Comparison of ENCODE assay signal across 13 cellular contexts in genomic region chr7:129845972-129846327, GRCh38.
A peak's percentile ranks its signal among the peaks of the same experiment; 100 is the strongest.
DNase-seq lines count a peak whose midpoint lies in the region; ATAC-seq and TF ChIP-seq lines count a peak whose summit lies in the region.
"Had no signal": no experiment of that assay in that cellular context is flagged by ENCODE, and none has a peak within 500 bp of the region (broad histone marks: within the 10 kb centered on the region; RNA-seq: fewer than 3 reads in every experiment).

No MANE protein-coding gene starts in this region.

- peak; percentile 50 for ATAC-seq in activated CD4-positive, alpha-beta T cell treated with anti-CD3 and anti-CD28 coated beads for 36 hours
- ATAC-seq in PC-3 (peak; percentile 87), esophagus mucosa (peak; percentile 49), body of pancreas (no peak), HG03342 (IDR thresholded peaks at IDR 0.05; ENCODE audit: unreplicated experiment) (no peak)
- ATAC-seq in stimulated activated effector memory CD8-positive, alpha-beta T cell treated with anti-CD3 and anti-CD28 coated beads, Interleukin-12 subunit alpha, Interleukin-12 subunit beta, amount 100 ng/mL, for 72 hours = no peak
- ATAC-seq: naive thymus-derived CD8-positive, alpha-beta T cell had no signal

- CTCF ChIA-PET in activated CD4-positive, alpha-beta T cell treated with anti-CD3 and anti-CD28 coated beads for 36 hours (lab: Charles Lee) = interaction anchor here (1.0 to 3.5 kb wide), 2 partner anchors 16 to 17 kb away, joined by 3 to 12 read pairs; no protein-coding TSS in a partner anchor
- CTCF ChIA-PET in activated CD4-positive, alpha-beta T cell treated with anti-CD3 and anti-CD28 coated beads, Interleukin-2, amount 10 ng/mL, durations not matched to agents 7 days and 5 days (lab: Charles Lee) = no interaction called here
- CTCF ChIA-PET in PC-3 (lab: Charles Lee) = no interaction called here

- H3K27ac ChIP-seq in PC-3 (ENCODE audit: low read length) = peak overlapping the region; percentile 94
- H3K27ac ChIP-seq in body of pancreas = peak overlapping the region in 1 of 4 donors; percentile 3

- H4K20me1 ChIP-seq in PC-3 (ENCODE audit: low read length) = no peaks in the 10 kb centered on the region

- peak overlapping the region; percentile 87 for H3K4me2 ChIP-seq in PC-3 (ENCODE audit: low read length)

- no peaks in the 10 kb centered on the region for H3K36me3 ChIP-seq in PC-3 (ENCODE audit: low read depth, low read length)
- no peaks in the 10 kb centered on the region for H3K36me3 ChIP-seq in body of pancreas (replicated peaks in 1 of 2; ENCODE audit: insufficient read depth in 1 of 2, low read depth in 2 of 2)

- peak overlapping the region; percentile 26; the same call in 1 of the 2 replicates for H3K4me3 ChIP-seq in PC-3 (ENCODE audit: low read length)
- no peak overlapping the region for H3K4me3 ChIP-seq in body of pancreas

- H3K36me3 Mint-ChIP-seq in activated CD4-positive, alpha-beta T cell treated with anti-CD3 and anti-CD28 coated beads for 36 hours (ENCODE audit: low read depth) = peaks cover 3% of the 10 kb centered on the region
- peaks cover 6% of the 10 kb centered on the region for H3K36me3 Mint-ChIP-seq in activated CD4-positive, alpha-beta T cell treated with anti-CD3 and anti-CD28 coated beads, Interleukin-2, amount 10 ng/mL, durations not matched to agents 7 days and 5 days (ENCODE audit: low read depth)
- no peaks in the 10 kb centered on the region for H3K36me3 Mint-ChIP-seq in stimulated activated effector memory CD8-positive, alpha-beta T cell treated with anti-CD3 and anti-CD28 coated beads, Interleukin-12 subunit alpha, Interleukin-12 subunit beta, amount 100 ng/mL, for 72 hours

- H3K9me3 ChIP-seq in PC-3 (ENCODE audit: low read length) = no peaks in the 10 kb centered on the region
- no peaks in the 10 kb centered on the region for H3K9me3 ChIP-seq in body of pancreas

- H3K4me1 ChIP-seq in PC-3 (ENCODE audit: insufficient read depth, low read length) = peaks cover 35% of the 10 kb centered on the region
- peaks cover 51% of the 10 kb centered on the region for H3K4me1 ChIP-seq in body of pancreas

- H3K9me3 Mint-ChIP-seq in activated CD4-positive, alpha-beta T cell treated with anti-CD3 and anti-CD28 coated beads for 36 hours (ENCODE audit: low read depth) = no peaks in the 10 kb centered on the region
- no peaks in the 10 kb centered on the region for H3K9me3 Mint-ChIP-seq in activated CD4-positive, alpha-beta T cell treated with anti-CD3 and anti-CD28 coated beads, Interleukin-2, amount 10 ng/mL, durations not matched to agents 7 days and 5 days
- no peaks in the 10 kb centered on the region for H3K9me3 Mint-ChIP-seq in stimulated activated effector memory CD8-positive, alpha-beta T cell treated with anti-CD3 and anti-CD28 coated beads, Interleukin-12 subunit alpha, Interleukin-12 subunit beta, amount 100 ng/mL, for 72 hours
- H3K9me3 Mint-ChIP-seq: naive thymus-derived CD8-positive, alpha-beta T cell had no signal

- peaks cover 47% of the 10 kb centered on the region for H3K4me1 Mint-ChIP-seq in activated CD4-positive, alpha-beta T cell treated with anti-CD3 and anti-CD28 coated beads for 36 hours
- H3K4me1 Mint-ChIP-seq in activated CD4-positive, alpha-beta T cell treated with anti-CD3 and anti-CD28 coated beads, Interleukin-2, amount 10 ng/mL, durations not matched to agents 7 days and 5 days = peaks cover 42% of the 10 kb centered on the region
- H3K4me1 Mint-ChIP-seq in stimulated activated effector memory CD8-positive, alpha-beta T cell treated with anti-CD3 and anti-CD28 coated beads, Interleukin-12 subunit alpha, Interleukin-12 subunit beta, amount 100 ng/mL, for 72 hours = peaks cover 34% of the 10 kb centered on the region

- H3K27ac Mint-ChIP-seq in activated CD4-positive, alpha-beta T cell treated with anti-CD3 and anti-CD28 coated beads for 36 hours = no peak overlapping the region
- no peak overlapping the region for H3K27ac Mint-ChIP-seq in activated CD4-positive, alpha-beta T cell treated with anti-CD3 and anti-CD28 coated beads, Interleukin-2, amount 10 ng/mL, durations not matched to agents 7 days and 5 days
- H3K27ac Mint-ChIP-seq in stimulated activated effector memory CD8-positive, alpha-beta T cell treated with anti-CD3 and anti-CD28 coated beads, Interleukin-12 subunit alpha, Interleukin-12 subunit beta, amount 100 ng/mL, for 72 hours = peak overlapping the region; percentile 29

- intact Hi-C loops in activated CD4-positive, alpha-beta T cell treated with anti-CD3 and anti-CD28 coated beads for 36 hours (cut with DNase I, micrococcal nuclease) = no loop called here
- intact Hi-C loops in PC-3 (cut with micrococcal nuclease) (loop anchor here (2.0 kb wide), 1 partner anchor 15 kb away; no protein-coding TSS in a partner anchor), body of pancreas (cut with DNase I) (no loop called here)

- no peak for TF ChIP-seq POLR2A in body of pancreas (IDR thresholded peaks at IDR 0.05)

- DNase-seq in activated CD4-positive, alpha-beta T cell treated with anti-CD3 and anti-CD28 coated beads for 36 hours = no peak
- no peak for DNase-seq in activated CD4-positive, alpha-beta T cell treated with anti-CD3 and anti-CD28 coated beads, Interleukin-2, amount 10 ng/mL, durations not matched to agents 7 days and 5 days
- peak; percentile 75 for DNase-seq in PC-3
- no peak for DNase-seq in stimulated activated effector memory CD8-positive, alpha-beta T cell treated with anti-CD3 and anti-CD28 coated beads, Interleukin-12 subunit alpha, Interleukin-12 subunit beta, amount 100 ng/mL, for 72 hours (ENCODE audit: low spot score in 2 of 2)
- no peak for DNase-seq in stimulated activated CD4-positive, alpha-beta T cell treated with anti-CD3 and anti-CD28 coated beads, Interleukin-1b, Interleukin-23, amount 100 ng/mL, for 48 hours
- no peak for DNase-seq in body of pancreas
- DNase-seq: amygdala; naive thymus-derived CD8-positive, alpha-beta T cell; NCI-H1417 treated with DMSO at 0.1 percent for 48 hours; stimulated activated CD4-positive, alpha-beta T cell treated with anti-CD3 and anti-CD28 coated beads, Interleukin-2, amount 100 ng/mL, for 24 hours; trophoblast cell had no signal

- H3F3A ChIP-seq in PC-3 (ENCODE audit: low read length, unreplicated experiment) = peaks cover 4% of the 10 kb centered on the region

- peaks cover 23% of the 10 kb centered on the region; the same call in 1 of the 2 replicates for H3K79me2 ChIP-seq in PC-3 (ENCODE audit: low read length)

- H3K27me3 ChIP-seq in PC-3 (ENCODE audit: low read length) = no peaks in the 10 kb centered on the region
- no peaks in the 10 kb centered on the region for H3K27me3 ChIP-seq in body of pancreas

- WGBS in body of pancreas, 2 donors = 88 to 96% methylated on average over 1 of the region's 1 CpG

- H3K27me3 Mint-ChIP-seq in activated CD4-positive, alpha-beta T cell treated with anti-CD3 and anti-CD28 coated beads for 36 hours = no peaks in the 10 kb centered on the region
- no peaks in the 10 kb centered on the region for H3K27me3 Mint-ChIP-seq in activated CD4-positive, alpha-beta T cell treated with anti-CD3 and anti-CD28 coated beads, Interleukin-2, amount 10 ng/mL, durations not matched to agents 7 days and 5 days
- H3K27me3 Mint-ChIP-seq: naive thymus-derived CD8-positive, alpha-beta T cell had no signal

- no TSS peak for BruUV-seq in PC-3 (replicated peaks; lab: Mats Ljungman, UMichigan)

- POLR2A ChIA-PET in activated CD4-positive, alpha-beta T cell treated with anti-CD3 and anti-CD28 coated beads for 36 hours (lab: Charles Lee) = no interaction called here
- POLR2A ChIA-PET in activated CD4-positive, alpha-beta T cell treated with anti-CD3 and anti-CD28 coated beads, Interleukin-2, amount 10 ng/mL, durations not matched to agents 7 days and 5 days (lab: Charles Lee) = no interaction called here
- POLR2A ChIA-PET in PC-3 (lab: Charles Lee; ENCODE audit: unreplicated experiment) = interaction anchor here (0.6 kb wide), 1 partner anchor 442 kb away, joined by 3 read pairs; no protein-coding TSS in a partner anchor

- TF ChIP-seq CTCF in PC-3 (conservative IDR thresholded peaks at IDR 0.05; ENCODE audit: low read depth, low read length) (no peak), body of pancreas (IDR thresholded peaks at IDR 0.05) (no peak)

- no peaks in the 10 kb centered on the region for H3K9me2 ChIP-seq in PC-3 (replicated peaks; ENCODE audit: low read length)

- H3K9ac ChIP-seq in PC-3 (ENCODE audit: low read length) = peak overlapping the region; percentile 57

- H3K4me3 Mint-ChIP-seq in activated CD4-positive, alpha-beta T cell treated with anti-CD3 and anti-CD28 coated beads for 36 hours = no peak overlapping the region
- no peak overlapping the region for H3K4me3 Mint-ChIP-seq in activated CD4-positive, alpha-beta T cell treated with anti-CD3 and anti-CD28 coated beads, Interleukin-2, amount 10 ng/mL, durations not matched to agents 7 days and 5 days
- no peak overlapping the region for H3K4me3 Mint-ChIP-seq in stimulated activated effector memory CD8-positive, alpha-beta T cell treated with anti-CD3 and anti-CD28 coated beads, Interleukin-12 subunit alpha, Interleukin-12 subunit beta, amount 100 ng/mL, for 72 hours

- no peak overlapping the region for H2AFZ ChIP-seq in PC-3 (ENCODE audit: low read length)

Comparison
In these comparisons a context has a peak if more than half of its experiments do, and no peak if none do; other contexts are left out.
1. ATAC-seq: peak in activated CD4-positive, alpha-beta T cell treated with anti-CD3 and anti-CD28 coated beads for 36 hours (single experiment), PC-3 (single experiment) and esophagus mucosa (single experiment); none in stimulated activated effector memory CD8-positive, alpha-beta T cell treated with anti-CD3 and anti-CD28 coated beads, Interleukin-12 subunit alpha, Interleukin-12 subunit beta, amount 100 ng/mL, for 72 hours (single experiment), body of pancreas (single experiment) and HG03342 (single experiment).